Comparison of ENCODE assay signal across 1 cellular context in genomic region chr16:87371261-87371866, GRCh38.
TF ChIP-seq lines count a peak whose summit lies in the region.

No MANE protein-coding gene starts in this region.

TF ChIP-seq in HepG2, 621 proteins besides CTCF, POLR2A, EP300 and RAD21:
- TF ChIP-seq JDP2 (CRISPR knock-in tag; IDR thresholded peaks at IDR 0.05; ENCODE audit: borderline replicate concordance) (no peak), ZBTB33 (CRISPR knock-in tag; IDR thresholded peaks at IDR 0.05) (peak; percentile 65; the same call in 1 of the 2 replicates), RNF219 (CRISPR knock-in tag; IDR thresholded peaks at IDR 0.05) (no peak), BORCS8-MEF2B (CRISPR knock-in tag; IDR thresholded peaks at IDR 0.05) (0 out of 2 replicates have a peak, but pooled peaks have one; percentile 38), DMAP1 (CRISPR knock-in tag; IDR thresholded peaks at IDR 0.05) (no peak), ZNF34 (CRISPR knock-in tag; IDR thresholded peaks at IDR 0.05; ENCODE audit: borderline replicate concordance) (no peak), SOX5 (CRISPR knock-in tag; IDR thresholded peaks at IDR 0.05; ENCODE audit: borderline replicate concordance) (no peak), HNF4A (CRISPR knock-in tag; IDR thresholded peaks at IDR 0.05) (no peak), NRL (CRISPR knock-in tag; IDR thresholded peaks at IDR 0.05; ENCODE audit: borderline replicate concordance) (0 out of 2 replicates have a peak, but pooled peaks have one; percentile 19), ZBTB38 (CRISPR knock-in tag; IDR thresholded peaks at IDR 0.05) (0 out of 2 replicates have a peak, but pooled peaks have one; percentile 49), HIVEP1 (CRISPR knock-in tag; IDR thresholded peaks at IDR 0.05) (peak; percentile 66; the same call in 1 of the 2 replicates), RBM22 (optimal IDR thresholded peaks at IDR 0.05; ENCODE audit: low read length) (peak; percentile 98), PAF1 (CRISPR knock-in tag; IDR thresholded peaks at IDR 0.05) (no peak), MED8 (CRISPR knock-in tag; IDR thresholded peaks at IDR 0.05; ENCODE audit: insufficient replicate concordance) (peak; percentile 26), KDM5B (CRISPR knock-in tag; IDR thresholded peaks at IDR 0.05; ENCODE audit: borderline replicate concordance) (0 out of 2 replicates have a peak, but pooled peaks have one; percentile 40), JUNB (CRISPR knock-in tag; IDR thresholded peaks at IDR 0.05; ENCODE audit: borderline replicate concordance) (no peak), THAP9 (CRISPR knock-in tag; IDR thresholded peaks at IDR 0.05; ENCODE audit: borderline replicate concordance) (no peak), ZNF776 (CRISPR knock-in tag; IDR thresholded peaks at IDR 0.05) (0 out of 2 replicates have a peak, but pooled peaks have one; percentile 47), ATF7 (IDR thresholded peaks at IDR 0.05) (peak; percentile 48), ATF7 (CRISPR knock-in tag; IDR thresholded peaks at IDR 0.05) (no peak), YEATS4 (CRISPR knock-in tag; IDR thresholded peaks at IDR 0.05; ENCODE audit: borderline replicate concordance) (no peak), ZNF839 (CRISPR knock-in tag; IDR thresholded peaks at IDR 0.05; ENCODE audit: borderline replicate concordance) (0 out of 2 replicates have a peak, but pooled peaks have one; percentile 29), ZNF550 (CRISPR knock-in tag; IDR thresholded peaks at IDR 0.05; ENCODE audit: borderline replicate concordance) (0 out of 2 replicates have a peak, but pooled peaks have one; percentile 52), GTF3A (CRISPR knock-in tag; conservative IDR thresholded peaks at IDR 0.05) (no peak), ARNTL (CRISPR knock-in tag; IDR thresholded peaks at IDR 0.05) (no peak), AGO1 (IDR thresholded peaks at IDR 0.05; ENCODE audit: low read depth, low read length, poor library complexity, severe bottlenecking) (no peak)
TF ChIP-seq in HepG2: peak in this region for 12.
